ENCODE assay signal across 22 cellular contexts in the genomic region with DNA sequence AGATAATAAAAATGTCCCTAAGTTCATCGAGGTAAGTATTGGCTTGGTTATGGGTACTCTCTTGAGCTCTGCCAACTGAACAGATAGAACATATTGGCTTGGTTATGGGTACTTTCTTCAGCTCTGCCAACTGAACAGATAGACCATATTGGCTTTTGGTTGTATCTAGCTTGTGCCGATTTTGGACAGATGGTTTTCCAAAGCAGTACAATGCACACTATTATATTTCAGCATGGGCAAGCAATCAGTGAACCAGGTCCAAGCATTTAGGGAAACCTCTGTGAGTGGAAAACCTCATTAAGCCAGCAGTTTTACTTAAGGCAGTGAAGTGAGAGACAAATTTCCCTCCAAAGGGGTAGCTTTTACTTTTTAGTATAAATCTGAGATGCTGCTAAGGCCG.
A peak's percentile ranks its signal among the peaks of the same experiment; 100 is the strongest.
DNase-seq lines count a peak whose midpoint lies in the region; ATAC-seq and TF ChIP-seq lines count a peak whose summit lies in the region.
"Had no signal": no experiment of that assay in that cellular context is flagged by ENCODE, and none has a peak within 500 bp of the region (broad histone marks: within the 10 kb centered on the region; RNA-seq: fewer than 3 reads in every experiment).

No MANE protein-coding gene starts in this region.

- TF ChIP-seq CTCF in natural killer cell (IDR thresholded peaks at IDR 0.05): no peak

- H3K4me2 ChIP-seq in mesendoderm (ENCODE audit: low read length): no peak overlapping the region
- H3K4me2 ChIP-seq: A549; BLaER1 treated with 17β-estradiol and CSF1 and Interleukin-3, amounts not matched to agents 10 nM and 100 nM had no signal

- H3K36me3 ChIP-seq in mesendoderm (ENCODE audit: control insufficient read depth, insufficient read depth, low read length): no peaks in the 10 kb centered on the region
- H3K36me3 ChIP-seq: BE2C; BLaER1 treated with 17β-estradiol and CSF1 and Interleukin-3, amounts not matched to agents 10 nM and 100 nM had no signal

- no peak overlapping the region for H2BK120ac ChIP-seq in mesendoderm (ENCODE audit: low read depth, low read length)

- H3K4me3 Mint-ChIP-seq in natural killer cell: no peak overlapping the region
- H3K4me3 Mint-ChIP-seq: CD14-positive monocyte; CD4-positive, alpha-beta T cell; CD8-positive, alpha-beta memory T cell had no signal

- H3K79me2 ChIP-seq in mesendoderm (ENCODE audit: control insufficient read depth, insufficient read depth, low read length): no peaks in the 10 kb centered on the region

- no peak overlapping the region for H2BK15ac ChIP-seq in mesendoderm (replicated peaks; ENCODE audit: low read depth)

- H3K36me3 Mint-ChIP-seq in natural killer cell: peaks cover 14% of the 10 kb centered on the region
- H3K36me3 Mint-ChIP-seq: CD14-positive monocyte; CD8-positive, alpha-beta memory T cell had no signal

- H3K4ac ChIP-seq in mesendoderm (ENCODE audit: low read depth, low read length): no peak overlapping the region

- no peaks in the 10 kb centered on the region for H3K4me1 Mint-ChIP-seq in natural killer cell
- H3K4me1 Mint-ChIP-seq: CD14-positive monocyte; CD8-positive, alpha-beta memory T cell had no signal

- no peak overlapping the region for H3K23ac ChIP-seq in mesendoderm (ENCODE audit: low read length)

- WGBS in mesendoderm (ENCODE audit: extremely low coverage, insufficient coverage, low lambda C conversion rate): no CpG with 5 or more reads among the region's 3 CpGs

- H2BK5ac ChIP-seq in mesendoderm (ENCODE audit: low read length): no peak overlapping the region

- intact Hi-C loops in natural killer cell (cut with micrococcal nuclease): no loop called here

- H4K8ac ChIP-seq in mesendoderm (ENCODE audit: low read depth, low read length): no peak overlapping the region

- no peaks in the 10 kb centered on the region for H3K27me3 ChIP-seq in mesendoderm (ENCODE audit: insufficient read depth, low read length, poor library complexity)
- H3K27me3 ChIP-seq: BE2C; BLaER1 treated with 17β-estradiol and CSF1 and Interleukin-3, amounts not matched to agents 10 nM and 100 nM had no signal

- no peak overlapping the region for H3K4me3 ChIP-seq in mesendoderm (ENCODE audit: low read length)
- H3K4me3 ChIP-seq: A549; BLaER1 treated with 17β-estradiol and CSF1 and Interleukin-3, amounts not matched to agents 10 nM and 100 nM; GM12878; GM23248 had no signal

- no peak overlapping the region for H3K27ac Mint-ChIP-seq in natural killer cell
- H3K27ac Mint-ChIP-seq: CD14-positive monocyte; CD4-positive, alpha-beta T cell; CD8-positive, alpha-beta memory T cell had no signal

- no peaks in the 10 kb centered on the region for H3K27me3 Mint-ChIP-seq in natural killer cell (ENCODE audit: low read depth in 2 of 2)
- H3K27me3 Mint-ChIP-seq: CD4-positive, alpha-beta T cell; CD8-positive, alpha-beta memory T cell had no signal

- H3K4me1 ChIP-seq in mesendoderm (ENCODE audit: control insufficient read depth, low read depth, low read length): no peaks in the 10 kb centered on the region
- H3K4me1 ChIP-seq: A549, BE2C had no signal

- H2AK5ac ChIP-seq in mesendoderm (ENCODE audit: low read length): no peak overlapping the region

- H3K9me3 Mint-ChIP-seq in natural killer cell: peaks cover 14 to 31% of the 10 kb centered on the region in 2 donors

- H4K5ac ChIP-seq in mesendoderm (ENCODE audit: low read length): no peak overlapping the region

- no peaks in the 10 kb centered on the region for H3K79me1 ChIP-seq in mesendoderm (ENCODE audit: low read length)

- ATAC-seq in natural killer cell (no peak), GM19324 (IDR thresholded peaks at IDR 0.05; ENCODE audit: low FRiP score, unreplicated experiment) (no peak)
- ATAC-seq: A549, GM12878 had no signal

- no peak overlapping the region for H3K9ac ChIP-seq in mesendoderm (ENCODE audit: low read length)
- H3K9ac ChIP-seq: BLaER1 treated with 17β-estradiol and CSF1 and Interleukin-3, amounts not matched to agents 10 nM and 100 nM; GM23248 had no signal

- DNase-seq in NCI-H2171 treated with DMSO at 0.1 percent for 48 hours (lab: John Stamatoyannopoulos, UW) (peak; percentile 3), NCI-H2171 (lab: John Stamatoyannopoulos, UW) (no peak), NCI-H69 (lab: John Stamatoyannopoulos, UW) (peak; percentile 27), mesendoderm (no peak), natural killer cell (no peak)
- DNase-seq: 8988T; ACHN; AML-193; BE2C; CD4-positive, alpha-beta T cell; CD8-positive, alpha-beta memory T cell; DMS153; DND-41; GDM1; GM23248; H7; HCEC 1CT had no signal

- H3K18ac ChIP-seq in mesendoderm (ENCODE audit: low read length): peak overlapping the region; percentile 39

- no peak overlapping the region for H3K56ac ChIP-seq in mesendoderm (ENCODE audit: low read length)

- H3K27ac ChIP-seq in mesendoderm (ENCODE audit: low read depth, low read length): no peak overlapping the region
- H3K27ac ChIP-seq: A549; BLaER1 treated with 17β-estradiol and CSF1 and Interleukin-3, amounts not matched to agents 10 nM and 100 nM; GM23248 had no signal

Comparison
In these comparisons a context has a peak if more than half of its experiments do, and no peak if none do; other contexts are left out.
1. DNase-seq: peak in NCI-H2171 treated with DMSO at 0.1 percent for 48 hours (single experiment) and NCI-H69 (single experiment); none in NCI-H2171 (single experiment), mesendoderm (single experiment) and natural killer cell (single experiment).